In the genomic region with DNA sequence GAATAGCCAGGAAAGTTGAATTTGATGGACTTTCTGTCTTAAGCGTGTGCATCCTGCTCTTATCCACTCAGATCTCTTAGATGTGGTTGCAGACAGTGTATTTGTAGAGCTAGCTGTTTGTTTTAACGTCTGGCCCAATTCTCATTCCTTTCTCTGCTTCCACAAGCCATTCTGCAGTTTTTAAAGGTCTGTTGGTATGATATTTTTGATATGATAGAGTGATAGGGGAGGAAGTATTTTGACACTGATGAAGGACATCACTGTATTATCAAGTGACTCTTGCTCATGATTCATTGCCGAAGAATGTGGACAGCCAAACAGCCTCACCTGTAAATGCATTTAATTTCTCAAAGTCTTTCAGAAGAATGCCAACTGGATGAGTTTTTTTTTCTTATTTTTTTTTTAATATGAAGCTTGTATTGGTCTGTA, we compare ENCODE assay signal across 11 cellular contexts. TPM values are rescaled to one million over a fixed set of nuclear protein-coding genes. Genes with fewer than 3 reads are reported as not detected.
A peak's percentile ranks its signal among the peaks of the same experiment; 100 is the strongest.
DNase-seq lines count a peak whose midpoint lies in the region; ATAC-seq, FAIRE-seq and TF ChIP-seq lines count a peak whose summit lies in the region.
"Had no signal": no experiment of that assay in that cellular context is flagged by ENCODE, and none has a peak within 500 bp of the region (broad histone marks: within the 10 kb centered on the region; RNA-seq: fewer than 3 reads in every experiment).

No MANE protein-coding gene starts in this region.

- H3K9ac ChIP-seq in Loucy (ENCODE audit: low read depth, low read length, poor library complexity, severe bottlenecking) (peak overlapping the region; percentile 47), GM12878 (ENCODE audit: control insufficient read depth, insufficient read depth, low read length) (no peak overlapping the region)

- H2AFZ ChIP-seq in Loucy (ENCODE audit: low read length) (no peak overlapping the region), GM12878 (ENCODE audit: control insufficient read depth, low read depth, low read length) (no peak overlapping the region)

- WGBS in GM12878 (ENCODE audit: insufficient coverage, insufficient replicate concordance, low lambda C conversion rate, missing lambda C conversion rate), result 30% methylated on average over 3 of the region's 3 CpGs

- TF ChIP-seq EP300 in GM12878 (IDR thresholded peaks at IDR 0.05; ENCODE audit: borderline replicate concordance in 1 of 2, control insufficient read depth in 1 of 2, low read depth in 2 of 2, low read length in 2 of 2), result no peak

- no peak overlapping the region for H3K4me3 ChIP-seq in CD4-positive, alpha-beta memory T cell (ENCODE audit: low read length in 2 of 2)
- H3K4me3 ChIP-seq in Loucy (ENCODE audit: low read length, poor library complexity, severe bottlenecking) (peak overlapping the region; percentile 64), GM12878 (no peak overlapping the region)

- peaks cover 0 to 4% of the 10 kb centered on the region in 2 donors for H3K27me3 Mint-ChIP-seq in CD4-positive, alpha-beta memory T cell
- H3K27me3 Mint-ChIP-seq in activated naive CD4-positive, alpha-beta T cell treated with anti-CD3 and anti-CD28 coated beads for 36 hours (ENCODE audit: low read depth), result peaks cover 18% of the 10 kb centered on the region

- TF ChIP-seq POLR2A in GM12878 (IDR thresholded peaks at IDR 0.05; ENCODE audit: low read depth, low read length), result no peak

- no peak for TF ChIP-seq CTCF in Loucy (conservative IDR thresholded peaks at IDR 0.05; ENCODE audit: low read length)
- TF ChIP-seq CTCF in GM12878 (IDR thresholded peaks at IDR 0.05 in 2 of 3, conservative IDR thresholded peaks at IDR 0.05 in 1 of 3; ENCODE audit: control insufficient read depth in 2 of 3, extremely low read depth in 1 of 3, insufficient read depth in 1 of 3, low read depth in 3 of 3, low read length in 3 of 3), result no peak

- H4K20me1 ChIP-seq in Loucy (ENCODE audit: insufficient read depth, low read length, poor library complexity, severe bottlenecking), result peaks cover 46% of the 10 kb centered on the region
- peaks cover 3% of the 10 kb centered on the region for H4K20me1 ChIP-seq in GM12878 (ENCODE audit: control insufficient read depth, insufficient read depth)

- no peaks in the 10 kb centered on the region for H3K36me3 Mint-ChIP-seq in CD4-positive, alpha-beta memory T cell
- H3K36me3 Mint-ChIP-seq in activated naive CD4-positive, alpha-beta T cell treated with anti-CD3 and anti-CD28 coated beads for 36 hours (ENCODE audit: low read depth), result peaks cover 3% of the 10 kb centered on the region

- H3K79me2 ChIP-seq in Loucy (ENCODE audit: insufficient read depth, low read length) (peaks cover 90% of the 10 kb centered on the region), GM12878 (ENCODE audit: control insufficient read depth, insufficient read depth, low read length) (peaks cover 55% of the 10 kb centered on the region)

- no peaks in the 10 kb centered on the region for H3K9me2 ChIP-seq in Loucy (replicated peaks; ENCODE audit: low read depth, low read length)

- no peak overlapping the region for H3K27ac ChIP-seq in CD4-positive, alpha-beta memory T cell (ENCODE audit: low read depth, low read length)
- no peak overlapping the region for H3K27ac ChIP-seq in GM12878 (ENCODE audit: control insufficient read depth, insufficient read depth)

- CTCF ChIA-PET in CD4-positive, alpha-beta memory T cell (lab: Charles Lee; ENCODE audit: partially characterized antibody), result interaction anchor here (1.4 to 5.7 kb wide), 6 partner anchors 8 to 150 kb away, joined by 3 to 68 read pairs (median 10); no protein-coding TSS in a partner anchor
- CTCF ChIA-PET in GM12878 (lab: Yijun Ruan, JAX), result interaction anchor here (0.7 to 10.3 kb wide), 9 partner anchors 8 to 143 kb away, joined by 3 to 134 read pairs (median 4); a partner anchor contains a TSS
- CTCF ChIA-PET in activated naive CD4-positive, alpha-beta T cell treated with anti-CD3 and anti-CD28 coated beads for 36 hours (lab: Charles Lee), result interaction anchor here (0.7 to 3.6 kb wide), 6 partner anchors 9 to 142 kb away, joined by 3 to 16 read pairs (median 4); no protein-coding TSS in a partner anchor

- H3K4me2 ChIP-seq in Loucy (ENCODE audit: low read depth, low read length, poor library complexity, severe bottlenecking) (peak overlapping the region; percentile 86), GM12878 (ENCODE audit: control insufficient read depth, insufficient read depth) (peak overlapping the region; percentile 39; the same call in 1 of the 2 replicates)

- SMC1A ChIA-PET in GM12878 (lab: Charles Lee; ENCODE audit: uncharacterized antibody, unreplicated experiment), result interaction anchor here (0.8 to 5.3 kb wide), 7 partner anchors 9 to 125 kb away, joined by 3 to 45 read pairs (median 9); no protein-coding TSS in a partner anchor

- no peaks in the 10 kb centered on the region for H3K9me3 ChIP-seq in CD4-positive, alpha-beta memory T cell (ENCODE audit: control insufficient read depth in 1 of 2, low read length in 2 of 2)
- H3K9me3 ChIP-seq in Loucy (ENCODE audit: insufficient read depth, low read depth, low read length), result no peaks in the 10 kb centered on the region
- no peaks in the 10 kb centered on the region for H3K9me3 ChIP-seq in GM12878 (replicated peaks; ENCODE audit: control insufficient read depth, insufficient read depth, low read length)

- H3K9me3 Mint-ChIP-seq in CD4-positive, alpha-beta memory T cell, result no peaks in the 10 kb centered on the region
- no peaks in the 10 kb centered on the region for H3K9me3 Mint-ChIP-seq in activated naive CD4-positive, alpha-beta T cell treated with anti-CD3 and anti-CD28 coated beads for 36 hours

- ATAC-seq in GM12878 (no peak), GM19351 (IDR thresholded peaks at IDR 0.05; ENCODE audit: unreplicated experiment) (no peak), GM18517 (IDR thresholded peaks at IDR 0.05; ENCODE audit: unreplicated experiment) (no peak)

- peaks cover under 1% of the 10 kb centered on the region for H3K27me3 ChIP-seq in CD4-positive, alpha-beta memory T cell (ENCODE audit: insufficient read depth, low read length)
- H3K27me3 ChIP-seq in Loucy (ENCODE audit: insufficient read depth, low read length, poor library complexity, severe bottlenecking), result no peaks in the 10 kb centered on the region
- no peaks in the 10 kb centered on the region for H3K27me3 ChIP-seq in GM12878 (replicated peaks in 1 of 2; ENCODE audit: control insufficient read depth in 2 of 2, insufficient read depth in 2 of 2, low read length in 1 of 2)

- H3K36me3 ChIP-seq in CD4-positive, alpha-beta memory T cell (ENCODE audit: insufficient read depth, low read length), result no peaks in the 10 kb centered on the region
- H3K36me3 ChIP-seq in Loucy (ENCODE audit: insufficient read depth, low read length) (peaks cover 6% of the 10 kb centered on the region; the same call in 1 of the 2 replicates), GM12878 (ENCODE audit: control insufficient read depth in 2 of 2, insufficient read depth in 2 of 2, low read length in 1 of 2) (no peaks in the 10 kb centered on the region; a peak in 1 of 4 replicates)

- no TSS peak for BruUV-seq in GM12878 (replicated peaks; lab: Mats Ljungman, UMichigan)

- peak in 4 of 5 donors; percentile 15 to 37 (median 22) for DNase-seq in CD4-positive, alpha-beta memory T cell
- DNase-seq in GM12878 (ENCODE audit: low read depth, low spot score), result no peak
- DNase-seq in kidney tubule cell (ENCODE audit: low spot score), result peak; percentile 82
- DNase-seq in activated naive CD4-positive, alpha-beta T cell treated with anti-CD3 and anti-CD28 coated beads for 36 hours, result no peak
- DNase-seq in SKM-1 treated with dmso at 0.1 percent for 144 hours (lab: John Stamatoyannopoulos, UW; ENCODE audit: unreplicated experiment), result no peak
- DNase-seq: anterior cingulate cortex, nucleus accumbens had no signal

- peaks cover 43% of the 10 kb centered on the region for H3K4me1 ChIP-seq in CD4-positive, alpha-beta memory T cell (ENCODE audit: insufficient read depth, low read length)
- H3K4me1 ChIP-seq in Loucy (ENCODE audit: insufficient read depth, low read length, poor library complexity, severe bottlenecking) (peaks cover 78% of the 10 kb centered on the region), GM12878 (ENCODE audit: control insufficient read depth, insufficient read depth, low read length) (peaks cover 18% of the 10 kb centered on the region)

- H3F3A ChIP-seq in Loucy (ENCODE audit: low read depth), result peaks cover 8% of the 10 kb centered on the region; the same call in 1 of the 2 replicates

- no peak for TF ChIP-seq RAD21 in GM12878 (IDR thresholded peaks at IDR 0.05; ENCODE audit: insufficient read depth, low read depth, low read length)

- intact Hi-C loops in CD4-positive, alpha-beta memory T cell (cut with micrococcal nuclease), result no loop called here
- intact Hi-C loops in GM12878 (cut with micrococcal nuclease; ENCODE audit: unreplicated experiment), result loop anchor here (5.0 to 10.0 kb wide), 3 partner anchors 56 to 586 kb away; a partner anchor contains a TSS
- intact Hi-C loops in activated naive CD4-positive, alpha-beta T cell treated with anti-CD3 and anti-CD28 coated beads for 36 hours (cut with micrococcal nuclease), result loop anchor here (5.0 to 10.0 kb wide), 5 partner anchors 56 to 1386 kb away; a partner anchor contains a TSS

- RAD21 ChIA-PET in GM12878 (lab: Charles Lee; ENCODE audit: unreplicated experiment), result interaction anchor here (0.8 to 2.1 kb wide), 7 partner anchors 9 to 141 kb away, joined by 3 to 8 read pairs (median 3); no protein-coding TSS in a partner anchor

- peaks cover 27 to 69% (median 47%) of the 10 kb centered on the region in 4 donors for H3K4me1 Mint-ChIP-seq in CD4-positive, alpha-beta memory T cell
- H3K4me1 Mint-ChIP-seq in activated naive CD4-positive, alpha-beta T cell treated with anti-CD3 and anti-CD28 coated beads for 36 hours (ENCODE audit: low read depth), result peaks cover 49% of the 10 kb centered on the region

- H3K4me3 Mint-ChIP-seq in CD4-positive, alpha-beta memory T cell, result peak overlapping the region in 1 of 8 donors; percentile 40
- no peak overlapping the region for H3K4me3 Mint-ChIP-seq in activated naive CD4-positive, alpha-beta T cell treated with anti-CD3 and anti-CD28 coated beads for 36 hours

- in situ Hi-C loops in GM12878 (cut with MboI), result no loop called here

- POLR2A ChIA-PET in CD4-positive, alpha-beta memory T cell (lab: Charles Lee; ENCODE audit: partially characterized antibody), result no interaction called here
- POLR2A ChIA-PET in GM12878 (lab: Charles Lee), result interaction anchor here (0.7 to 1.7 kb wide), 4 partner anchors 10 to 450 kb away, joined by 3 to 8 read pairs (median 3); no protein-coding TSS in a partner anchor

- FAIRE-seq in GM12878 (lab: Jason Lieb, UNC), result no peak
- FAIRE-seq: TTC549 had no signal

- H3K27ac Mint-ChIP-seq in CD4-positive, alpha-beta memory T cell, result peak overlapping the region in 1 of 7 donors; percentile 10
- no peak overlapping the region for H3K27ac Mint-ChIP-seq in activated naive CD4-positive, alpha-beta T cell treated with anti-CD3 and anti-CD28 coated beads for 36 hours

RNA-seq across cellular contexts. Expression of a gene that starts 4.5 kb away (rescaled TPM):
- 10 to 100 TPM in 1 of 2 experiments, 1 to 10 TPM in 1; 9.9 to 10.3 TPM for total RNA-seq in CD4-positive, alpha-beta memory T cell
- polyA plus RNA-seq in CD4-positive, alpha-beta memory T cell, result 1 to 10 TPM; 2.4 to 7.7 TPM
- 230 and 256 TPM in 2 replicates for total RNA-seq in GM12878 (2013; cell fraction: nucleolus; rRNA removed)
- total RNA-seq in GM12878 (2014; rRNA removed) (29.8 and 30.8 TPM in 2 replicates), GM12878 (2014; rRNA removed; fragmentation: Illumina TruSeq; extraction: Trizol) (29.0 and 30.1 TPM in 2 replicates), GM12878 (2021) (35.8 and 37.2 TPM in 2 replicates)
- polyA plus RNA-seq in GM12878 (2011; ENCODE audit: low read depth), result 16.9 TPM
- polyA plus RNA-seq in GM12878 (2011; rRNA removed) (59.9 and 75.4 TPM in 2 replicates), GM12878 (2014; fragmentation: Illumina TruSeq; extraction: Trizol) (29.6 and 36.6 TPM in 2 replicates), GM12878 (2014; fragmentation: Nextera tagmentation; extraction: Ambion mirVana) (10 to 100 TPM in 1 of 2 experiments, 1 to 10 TPM in 1; 6.4 to 12.6 TPM), GM12878 (2014; rRNA removed) (23.6 and 27.5 TPM in 2 replicates), GM12878 (2016; fragmentation: Nextera tagmentation; extraction: Ambion mirVana) (10 to 100 TPM; 34.3 to 37.8 TPM)
- polyA plus RNA-seq in GM12878 (2011; cell fraction: cytosol; rRNA removed), result 31.7 and 33.3 TPM in 2 replicates
- polyA plus RNA-seq in GM12878 (2011; cell fraction: nucleus; rRNA removed), result 101 and 125 TPM in 2 replicates
- 24.1 and 41.4 TPM in 2 replicates for polyA plus RNA-seq in GM12878 (2012)
- polyA minus RNA-seq in GM12878 (2011; rRNA and poly(A)+ RNA removed), result 43.8 and 45.3 TPM in 2 replicates
- polyA minus RNA-seq in GM12878 (2011; cell fraction: cytosol; rRNA and poly(A)+ RNA removed), result 17.8 and 18.6 TPM in 2 replicates
- 38.3 and 42.0 TPM in 2 replicates for polyA minus RNA-seq in GM12878 (2011; cell fraction: nucleus; rRNA and poly(A)+ RNA removed)
- 1 to 10 TPM; 7.6 to 9.1 TPM for total RNA-seq in activated naive CD4-positive, alpha-beta T cell treated with anti-CD3 and anti-CD28 coated beads for 36 hours

Comparison
In these comparisons a context has a peak if more than half of its experiments do, and no peak if none do; other contexts are left out.
1. DNase-seq: peak in CD4-positive, alpha-beta memory T cell (4 of 5) and kidney tubule cell (single experiment); none in GM12878 (single experiment), activated naive CD4-positive, alpha-beta T cell treated with anti-CD3 and anti-CD28 coated beads for 36 hours (single experiment) and SKM-1 treated with dmso at 0.1 percent for 144 hours (single experiment).